Comparison of ENCODE assay signal across 18 cellular contexts in the genomic region with DNA sequence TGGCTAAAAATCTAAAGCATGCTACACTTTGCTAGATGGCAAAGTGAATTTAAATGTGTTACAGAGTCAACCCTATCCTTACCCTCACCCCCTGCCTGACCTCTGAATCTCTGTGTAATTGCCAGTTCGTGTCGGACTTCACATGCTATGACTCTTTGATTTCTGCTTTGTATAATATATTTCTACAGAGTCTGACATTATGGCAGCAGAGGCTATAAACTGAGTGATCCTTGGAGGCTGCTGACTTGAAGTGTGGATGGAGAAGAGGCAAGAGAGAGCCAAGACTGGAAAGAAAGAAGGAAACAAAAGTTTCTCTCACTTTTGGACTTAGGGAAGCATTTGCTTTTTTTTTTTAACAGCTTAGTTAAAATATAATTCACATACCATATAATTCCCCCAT.
A peak's percentile ranks its signal among the peaks of the same experiment; 100 is the strongest.
DNase-seq lines count a peak whose midpoint lies in the region; ATAC-seq and TF ChIP-seq lines count a peak whose summit lies in the region.
"Had no signal": no experiment of that assay in that cellular context is flagged by ENCODE, and none has a peak within 500 bp of the region (broad histone marks: within the 10 kb centered on the region; RNA-seq: fewer than 3 reads in every experiment).

No MANE protein-coding gene starts in this region.

- peaks cover 14% of the 10 kb centered on the region for H3K4me1 ChIP-seq in GM23338 (ENCODE audit: insufficient read depth)
- H3K4me1 ChIP-seq: Caco-2 had no signal

- H3K27me3 ChIP-seq in GM23338 (ENCODE audit: insufficient read depth): no peaks in the 10 kb centered on the region

- no peaks in the 10 kb centered on the region for H3F3A ChIP-seq in GM23338 (replicated peaks; ENCODE audit: low read depth)

- no peak overlapping the region for H3K9ac ChIP-seq in SK-N-MC (ENCODE audit: insufficient read length)

- H3K36me3 ChIP-seq in GM23338 (ENCODE audit: insufficient read depth) (no peaks in the 10 kb centered on the region), SK-N-MC (ENCODE audit: insufficient read depth, low read length) (no peaks in the 10 kb centered on the region)

- H4K20me1 ChIP-seq in GM23338 (replicated peaks; ENCODE audit: insufficient read depth): no peaks in the 10 kb centered on the region

- 0 out of 2 replicates have a peak overlapping the region, but pooled peaks have one; percentile 33 for H3K27ac ChIP-seq in GM23338 (ENCODE audit: low read depth)
- peak overlapping the region; percentile 44 for H3K27ac ChIP-seq in SK-N-MC
- H3K27ac ChIP-seq: C4-2B had no signal

- no peak overlapping the region; the same call in 1 of the 2 replicates for H3K27ac Mint-ChIP-seq in GM23338
- peak overlapping the region; percentile 1 to 56 (median 21) for H3K27ac Mint-ChIP-seq in nephron
- H3K27ac Mint-ChIP-seq: CD4-positive, alpha-beta T cell; IgD-negative memory B cell had no signal

- H3K27me3 Mint-ChIP-seq in GM23338 (ENCODE audit: insufficient read depth, low read depth, poor library complexity): no peaks in the 10 kb centered on the region
- H3K27me3 Mint-ChIP-seq in nephron (ENCODE audit: low read depth): no peaks in the 10 kb centered on the region
- H3K27me3 Mint-ChIP-seq: CD4-positive, alpha-beta T cell; IgD-negative memory B cell had no signal

- H3K79me2 ChIP-seq in GM23338 (replicated peaks; ENCODE audit: insufficient read depth): no peaks in the 10 kb centered on the region

- H3K9me2 ChIP-seq in GM23338 (ENCODE audit: insufficient read depth): no peaks in the 10 kb centered on the region

- peaks cover 20% of the 10 kb centered on the region for H3K4me1 Mint-ChIP-seq in GM23338
- peaks cover 25% of the 10 kb centered on the region for H3K4me1 Mint-ChIP-seq in nephron

- H3K4me3 Mint-ChIP-seq in GM23338 (no peak overlapping the region), nephron (no peak overlapping the region)
- H3K4me3 Mint-ChIP-seq: CD4-positive, alpha-beta T cell; IgD-negative memory B cell had no signal

- ATAC-seq in GM23338: no peak
- peak; percentile 65 for ATAC-seq in left colon
- ATAC-seq in HG03095 (IDR thresholded peaks at IDR 0.05; ENCODE audit: unreplicated experiment): no peak
- ATAC-seq: HepG2 had no signal

- H3K36me3 Mint-ChIP-seq in GM23338 (ENCODE audit: low read depth) (no peaks in the 10 kb centered on the region), nephron (ENCODE audit: low read depth) (no peaks in the 10 kb centered on the region)

- H3K9me3 Mint-ChIP-seq in GM23338 (no peaks in the 10 kb centered on the region), nephron (peaks cover 3% of the 10 kb centered on the region)
- H3K9me3 Mint-ChIP-seq: CD4-positive, alpha-beta T cell had no signal

- no peak for DNase-seq in GM23338 (ENCODE audit: low spot score)
- no peak for DNase-seq in SK-N-MC (ENCODE audit: low read depth, low spot score)
- DNase-seq in left colon: no peak
- DNase-seq in DMS153 treated with DMSO at 0.1 percent for 48 hours (lab: John Stamatoyannopoulos, UW; ENCODE audit: unreplicated experiment): no peak
- DNase-seq in activated effector memory CD4-positive, alpha-beta T cell treated with anti-CD3 and anti-CD28 coated beads, Interleukin-2, amount 50 U/mL, for 16 hours: no peak
- DNase-seq: ACHN; AML-193; Caco-2; CD4-positive, alpha-beta T cell; DMS79; GDM1; HCEC 1CT; KBM-7 had no signal

- H2AFZ ChIP-seq in GM23338: no peak overlapping the region

- TF ChIP-seq CTCF in GM23338 (conservative IDR thresholded peaks at IDR 0.05; ENCODE audit: low read depth in 2 of 2) (no peak), nephron (IDR thresholded peaks at IDR 0.05; ENCODE audit: unreplicated experiment in 3 of 3) (no peak)

- H3K4me2 ChIP-seq in GM23338: no peak overlapping the region

- H3K9me3 ChIP-seq in SK-N-MC (ENCODE audit: low read depth, low read length): no peaks in the 10 kb centered on the region
- H3K9me3 ChIP-seq: Caco-2 had no signal

- intact Hi-C loops in left colon (cut with DNase I, micrococcal nuclease): no loop called here

- H3K4me3 ChIP-seq in GM23338 (no peak overlapping the region), SK-N-MC (no peak overlapping the region)

TF ChIP-seq in GM23338, 12 proteins besides CTCF, POLR2A, EP300 and RAD21 (continues in another document):
- TF ChIP-seq, protein P1, sequence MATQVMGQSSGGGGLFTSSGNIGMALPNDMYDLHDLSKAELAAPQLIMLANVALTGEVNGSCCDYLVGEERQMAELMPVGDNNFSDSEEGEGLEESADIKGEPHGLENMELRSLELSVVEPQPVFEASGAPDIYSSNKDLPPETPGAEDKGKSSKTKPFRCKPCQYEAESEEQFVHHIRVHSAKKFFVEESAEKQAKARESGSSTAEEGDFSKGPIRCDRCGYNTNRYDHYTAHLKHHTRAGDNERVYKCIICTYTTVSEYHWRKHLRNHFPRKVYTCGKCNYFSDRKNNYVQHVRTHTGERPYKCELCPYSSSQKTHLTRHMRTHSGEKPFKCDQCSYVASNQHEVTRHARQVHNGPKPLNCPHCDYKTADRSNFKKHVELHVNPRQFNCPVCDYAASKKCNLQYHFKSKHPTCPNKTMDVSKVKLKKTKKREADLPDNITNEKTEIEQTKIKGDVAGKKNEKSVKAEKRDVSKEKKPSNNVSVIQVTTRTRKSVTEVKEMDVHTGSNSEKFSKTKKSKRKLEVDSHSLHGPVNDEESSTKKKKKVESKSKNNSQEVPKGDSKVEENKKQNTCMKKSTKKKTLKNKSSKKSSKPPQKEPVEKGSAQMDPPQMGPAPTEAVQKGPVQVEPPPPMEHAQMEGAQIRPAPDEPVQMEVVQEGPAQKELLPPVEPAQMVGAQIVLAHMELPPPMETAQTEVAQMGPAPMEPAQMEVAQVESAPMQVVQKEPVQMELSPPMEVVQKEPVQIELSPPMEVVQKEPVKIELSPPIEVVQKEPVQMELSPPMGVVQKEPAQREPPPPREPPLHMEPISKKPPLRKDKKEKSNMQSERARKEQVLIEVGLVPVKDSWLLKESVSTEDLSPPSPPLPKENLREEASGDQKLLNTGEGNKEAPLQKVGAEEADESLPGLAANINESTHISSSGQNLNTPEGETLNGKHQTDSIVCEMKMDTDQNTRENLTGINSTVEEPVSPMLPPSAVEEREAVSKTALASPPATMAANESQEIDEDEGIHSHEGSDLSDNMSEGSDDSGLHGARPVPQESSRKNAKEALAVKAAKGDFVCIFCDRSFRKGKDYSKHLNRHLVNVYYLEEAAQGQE (IDR thresholded peaks at IDR 0.05; ENCODE audit: unreplicated experiment): no peak
- TF ChIP-seq STAT1 (IDR thresholded peaks at IDR 0.05; ENCODE audit: unreplicated experiment) (no peak), EZH2phosphoT487 (IDR thresholded peaks at IDR 0.05; ENCODE audit: unreplicated experiment) (no peak), EZH2 (IDR thresholded peaks at IDR 0.05; ENCODE audit: low read depth, unreplicated experiment) (no peak), POLR2AphosphoS5 (IDR thresholded peaks at IDR 0.05; ENCODE audit: low read depth) (no peak), ZNF114 (CRISPR knock-in tag; IDR thresholded peaks at IDR 0.05) (no peak)
- TF ChIP-seq, protein P2, sequence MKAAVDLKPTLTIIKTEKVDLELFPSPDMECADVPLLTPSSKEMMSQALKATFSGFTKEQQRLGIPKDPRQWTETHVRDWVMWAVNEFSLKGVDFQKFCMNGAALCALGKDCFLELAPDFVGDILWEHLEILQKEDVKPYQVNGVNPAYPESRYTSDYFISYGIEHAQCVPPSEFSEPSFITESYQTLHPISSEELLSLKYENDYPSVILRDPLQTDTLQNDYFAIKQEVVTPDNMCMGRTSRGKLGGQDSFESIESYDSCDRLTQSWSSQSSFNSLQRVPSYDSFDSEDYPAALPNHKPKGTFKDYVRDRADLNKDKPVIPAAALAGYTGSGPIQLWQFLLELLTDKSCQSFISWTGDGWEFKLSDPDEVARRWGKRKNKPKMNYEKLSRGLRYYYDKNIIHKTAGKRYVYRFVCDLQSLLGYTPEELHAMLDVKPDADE (IDR thresholded peaks at IDR 0.05): no peak
